Comparison of ENCODE assay signal across 1 cellular context in the genomic region with DNA sequence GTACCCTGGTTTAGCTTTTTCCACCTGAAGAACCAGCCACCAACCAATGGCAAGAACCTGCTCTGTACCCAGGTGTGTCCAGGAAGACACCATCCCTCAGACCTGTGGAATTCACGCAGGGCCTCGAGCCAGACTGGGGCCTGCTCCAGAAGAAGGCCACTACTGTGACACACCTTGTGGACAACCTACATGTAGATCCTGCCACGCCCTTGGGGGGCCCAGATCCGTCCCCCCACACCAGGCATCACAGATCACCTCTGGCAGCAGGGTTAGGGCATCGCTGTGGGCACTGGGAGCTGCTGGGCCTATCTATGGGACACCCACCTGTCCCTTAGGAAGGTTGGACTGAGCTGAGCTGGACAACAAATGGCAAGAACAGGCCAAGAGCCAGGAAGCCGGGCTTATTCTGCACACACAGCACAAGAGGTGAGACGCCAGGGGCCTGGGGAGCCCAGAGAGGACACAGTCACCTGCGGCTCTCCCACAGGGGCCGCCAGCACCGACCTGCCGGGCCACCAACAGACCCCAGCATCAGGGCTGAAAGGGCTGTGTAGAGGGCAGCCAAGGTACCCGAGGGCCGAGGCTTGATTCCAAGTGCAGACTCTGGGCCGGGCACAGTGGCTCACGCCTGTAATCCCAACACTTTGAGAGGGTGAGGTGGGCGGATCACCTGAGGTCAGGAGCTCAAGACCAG.
TF ChIP-seq lines count a peak whose summit lies in the region.

No MANE protein-coding gene starts in this region.

TF ChIP-seq in IMR-90, 13 proteins besides CTCF, POLR2A, EP300 and RAD21:
- no peak for TF ChIP-seq MAFK (IDR thresholded peaks at IDR 0.05; ENCODE audit: low read depth, low read length)
- TF ChIP-seq RFX5 (IDR thresholded peaks at IDR 0.05; ENCODE audit: low read depth, low read length): no peak
- TF ChIP-seq, protein P1, sequence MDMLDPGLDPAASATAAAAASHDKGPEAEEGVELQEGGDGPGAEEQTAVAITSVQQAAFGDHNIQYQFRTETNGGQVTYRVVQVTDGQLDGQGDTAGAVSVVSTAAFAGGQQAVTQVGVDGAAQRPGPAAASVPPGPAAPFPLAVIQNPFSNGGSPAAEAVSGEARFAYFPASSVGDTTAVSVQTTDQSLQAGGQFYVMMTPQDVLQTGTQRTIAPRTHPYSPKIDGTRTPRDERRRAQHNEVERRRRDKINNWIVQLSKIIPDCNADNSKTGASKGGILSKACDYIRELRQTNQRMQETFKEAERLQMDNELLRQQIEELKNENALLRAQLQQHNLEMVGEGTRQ (IDR thresholded peaks at IDR 0.05; ENCODE audit: low read depth, low read length): no peak
